ENCODE assay signal across 1 cellular context in genomic region chr9:137240841-137241489, GRCh38.
TF ChIP-seq lines count a peak whose summit lies in the region.

TSS of gene TUBB4B (plus strand) at chr9:137241287. CDS start at chr9:137241361, 74 bp downstream.

TF ChIP-seq in HepG2, 621 proteins besides CTCF, POLR2A, EP300 and RAD21 (continued from another document and continues in another):
- peak; percentile 96 for TF ChIP-seq NFYB (CRISPR knock-in tag; IDR thresholded peaks at IDR 0.05)
- no peak for TF ChIP-seq RXRA (CRISPR knock-in tag; IDR thresholded peaks at IDR 0.05)
- TF ChIP-seq ZNF260 (CRISPR knock-in tag; IDR thresholded peaks at IDR 0.05; ENCODE audit: borderline replicate concordance, low read depth) = no peak
- no peak for TF ChIP-seq ZNF709 (CRISPR knock-in tag; IDR thresholded peaks at IDR 0.05)
- no peak for TF ChIP-seq NFE2L1 (CRISPR knock-in tag; IDR thresholded peaks at IDR 0.05; ENCODE audit: borderline replicate concordance)
- no peak for TF ChIP-seq ZNF264 (CRISPR knock-in tag; IDR thresholded peaks at IDR 0.05)
- no peak for TF ChIP-seq PHF5A (CRISPR knock-in tag; IDR thresholded peaks at IDR 0.05; ENCODE audit: low read depth, unreplicated experiment)
- no peak for TF ChIP-seq ZNF530 (CRISPR knock-in tag; IDR thresholded peaks at IDR 0.05; ENCODE audit: low read depth)
- TF ChIP-seq PAXIP1 (CRISPR knock-in tag; conservative IDR thresholded peaks at IDR 0.05) = no peak; the same call in 1 of the 2 replicates
- 0 out of 2 replicates have a peak, but pooled peaks have one; percentile 59 for TF ChIP-seq ZNF235 (CRISPR knock-in tag; IDR thresholded peaks at IDR 0.05; ENCODE audit: borderline replicate concordance)
- no peak for TF ChIP-seq ZFP41 (CRISPR knock-in tag; IDR thresholded peaks at IDR 0.05; ENCODE audit: borderline replicate concordance)
- no peak for TF ChIP-seq HOXA7 (CRISPR knock-in tag; IDR thresholded peaks at IDR 0.05)
- peak; percentile 8 for TF ChIP-seq SKI (IDR thresholded peaks at IDR 0.05; ENCODE audit: partially characterized antibody)
- no peak for TF ChIP-seq SYNCRIP (IDR thresholded peaks at IDR 0.05; ENCODE audit: insufficient read depth, low read depth, low read length)
- TF ChIP-seq ZNF501 (CRISPR knock-in tag; IDR thresholded peaks at IDR 0.05) = no peak
- peak; percentile 40 for TF ChIP-seq RFX5 (IDR thresholded peaks at IDR 0.05; ENCODE audit: low read depth, low read length)
- TF ChIP-seq DMAP1 (CRISPR knock-in tag; IDR thresholded peaks at IDR 0.05) = peak; percentile 34; the same call in 1 of the 2 replicates
- no peak for TF ChIP-seq PITX1 (CRISPR knock-in tag; IDR thresholded peaks at IDR 0.05)
- peak; percentile 78 for TF ChIP-seq NFKBIZ (CRISPR knock-in tag; IDR thresholded peaks at IDR 0.05)
- no peak for TF ChIP-seq HDAC6 (IDR thresholded peaks at IDR 0.05; ENCODE audit: low read depth, low read length)
- TF ChIP-seq SRSF4 (IDR thresholded peaks at IDR 0.05; ENCODE audit: low read depth, low read length, poor library complexity, severe bottlenecking) = no peak
- peak; percentile 47; the same call in 1 of the 2 replicates for TF ChIP-seq ETV6 (CRISPR knock-in tag; conservative IDR thresholded peaks at IDR 0.05)
- TF ChIP-seq ZBTB34 (CRISPR knock-in tag; IDR thresholded peaks at IDR 0.05) = no peak
- TF ChIP-seq ZMAT5 (CRISPR knock-in tag; IDR thresholded peaks at IDR 0.05; ENCODE audit: borderline replicate concordance, low read depth) = no peak
- TF ChIP-seq MAZ (IDR thresholded peaks at IDR 0.05; ENCODE audit: borderline replicate concordance, low read depth, low read length) = peak; percentile 41; the same call in 1 of the 2 replicates
- peak; percentile 52; the same call in 1 of the 2 replicates for TF ChIP-seq MAZ (CRISPR knock-in tag; IDR thresholded peaks at IDR 0.05; ENCODE audit: low read depth)
- TF ChIP-seq MTF1 (CRISPR knock-in tag; IDR thresholded peaks at IDR 0.05) = 0 out of 2 replicates have a peak, but pooled peaks have one; percentile 65
- no peak for TF ChIP-seq CEBPB (IDR thresholded peaks at IDR 0.05; ENCODE audit: borderline replicate concordance, low read depth, low read length)
- no peak for TF ChIP-seq NFE2L2 (IDR thresholded peaks at IDR 0.05; ENCODE audit: low read length)
- no peak for TF ChIP-seq FUBP1 (CRISPR knock-in tag; IDR thresholded peaks at IDR 0.05; ENCODE audit: borderline replicate concordance)
- TF ChIP-seq TAF15 (IDR thresholded peaks at IDR 0.05; ENCODE audit: low read depth, low read length, poor library complexity, severe bottlenecking) = no peak
- TF ChIP-seq POLR2AphosphoS2 (IDR thresholded peaks at IDR 0.05; ENCODE audit: low read depth, low read length) = peak; percentile 93
- 0 out of 2 replicates have a peak, but pooled peaks have one; percentile 30 for TF ChIP-seq SOX5 (CRISPR knock-in tag; IDR thresholded peaks at IDR 0.05; ENCODE audit: borderline replicate concordance)
- no peak for TF ChIP-seq ATF1 (CRISPR knock-in tag; IDR thresholded peaks at IDR 0.05)
- no peak for TF ChIP-seq DPF2 (CRISPR knock-in tag; IDR thresholded peaks at IDR 0.05; ENCODE audit: borderline replicate concordance, low read depth)
- 0 out of 2 replicates have a peak, but pooled peaks have one; percentile 54 for TF ChIP-seq XBP1 (CRISPR knock-in tag; IDR thresholded peaks at IDR 0.05)
- no peak for TF ChIP-seq ZNF468 (CRISPR knock-in tag; IDR thresholded peaks at IDR 0.05)
- no peak for TF ChIP-seq THRA (CRISPR knock-in tag; IDR thresholded peaks at IDR 0.05; ENCODE audit: borderline replicate concordance)
- no peak for TF ChIP-seq EZH2 (conservative IDR thresholded peaks at IDR 0.05; ENCODE audit: low read depth, low read length)
- TF ChIP-seq ZFX (CRISPR knock-in tag; IDR thresholded peaks at IDR 0.05; ENCODE audit: low read depth) = no peak
- peak; percentile 53 for TF ChIP-seq MED1 (CRISPR knock-in tag; IDR thresholded peaks at IDR 0.05)
- no peak for TF ChIP-seq ZNF414 (CRISPR knock-in tag; IDR thresholded peaks at IDR 0.05)
- TF ChIP-seq CC2D1A (CRISPR knock-in tag; IDR thresholded peaks at IDR 0.05) = no peak
- no peak; the same call in 1 of the 2 replicates for TF ChIP-seq STAT6 (CRISPR knock-in tag; IDR thresholded peaks at IDR 0.05; ENCODE audit: borderline replicate concordance)
- no peak for TF ChIP-seq TRIM22 (IDR thresholded peaks at IDR 0.05)
- no peak for TF ChIP-seq ZFP36 (IDR thresholded peaks at IDR 0.05; ENCODE audit: borderline replicate concordance, low read depth, low read length, partially characterized antibody)
- peak; percentile 43; the same call in 1 of the 2 replicates for TF ChIP-seq BCL6 (CRISPR knock-in tag; IDR thresholded peaks at IDR 0.05)
- no peak for TF ChIP-seq CHD4 (IDR thresholded peaks at IDR 0.05; ENCODE audit: borderline replicate concordance, low read length)
- TF ChIP-seq PTBP1 (IDR thresholded peaks at IDR 0.05; ENCODE audit: low read depth, low read length, poor library complexity, severe bottlenecking) = no peak
- TF ChIP-seq ZNF275 (CRISPR knock-in tag; IDR thresholded peaks at IDR 0.05; ENCODE audit: borderline replicate concordance) = 0 out of 2 replicates have a peak, but pooled peaks have one; percentile 17
- TF ChIP-seq ZNF180 (CRISPR knock-in tag; IDR thresholded peaks at IDR 0.05; ENCODE audit: borderline replicate concordance, low read depth) = 0 out of 2 replicates have a peak, but pooled peaks have one; percentile 45
- peak; percentile 86; the same call in 1 of the 2 replicates for TF ChIP-seq ZNF234 (CRISPR knock-in tag; conservative IDR thresholded peaks at IDR 0.05)
- peak; percentile 89 for TF ChIP-seq ZNF138 (CRISPR knock-in tag; IDR thresholded peaks at IDR 0.05; ENCODE audit: low read depth)
- 0 out of 2 replicates have a peak, but pooled peaks have one; percentile 66 for TF ChIP-seq ZKSCAN8 (CRISPR knock-in tag; IDR thresholded peaks at IDR 0.05; ENCODE audit: borderline replicate concordance)
- TF ChIP-seq CREBL2 (CRISPR knock-in tag; IDR thresholded peaks at IDR 0.05; ENCODE audit: borderline replicate concordance) = no peak; the same call in 1 of the 2 replicates
- TF ChIP-seq ZNF207 (IDR thresholded peaks at IDR 0.05; ENCODE audit: borderline replicate concordance) = no peak
- TF ChIP-seq ZBTB3 (CRISPR knock-in tag; IDR thresholded peaks at IDR 0.05; ENCODE audit: borderline replicate concordance, low read depth) = no peak
- TF ChIP-seq ZSCAN12 (CRISPR knock-in tag; IDR thresholded peaks at IDR 0.05) = no peak
